27 cellular contexts compared by ENCODE assay signal in the genomic region with DNA sequence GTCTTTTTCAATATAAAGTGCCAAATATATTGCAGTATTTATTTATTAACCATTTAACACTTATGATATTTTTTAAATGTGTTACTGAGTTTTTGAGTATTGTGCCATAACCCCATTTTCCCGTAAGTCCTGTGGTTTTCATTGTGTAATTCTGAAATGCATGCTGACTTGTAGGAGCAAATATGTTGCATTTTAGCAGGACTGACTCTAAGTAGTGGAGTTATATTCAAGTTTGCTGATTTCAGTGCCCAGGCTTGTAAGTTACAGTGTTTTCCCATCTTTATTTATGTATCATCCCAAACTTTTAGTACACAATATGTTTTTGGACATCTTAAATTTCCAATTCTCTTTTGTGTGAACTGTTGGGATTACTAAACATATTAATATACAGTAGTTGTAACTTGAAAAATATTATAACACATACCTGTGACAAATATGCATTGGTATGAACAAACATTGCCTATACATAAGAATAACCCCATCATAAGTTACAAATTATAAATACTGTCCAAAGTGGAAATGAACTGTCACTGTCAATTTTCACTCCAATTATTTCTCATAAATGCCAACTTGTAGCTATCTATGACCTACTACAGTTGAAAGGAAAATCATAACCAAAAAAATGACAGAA.
DNase-seq lines count a peak whose midpoint lies in the region; ATAC-seq and TF ChIP-seq lines count a peak whose summit lies in the region.
"Had no signal": no experiment of that assay in that cellular context is flagged by ENCODE, and none has a peak within 500 bp of the region (broad histone marks: within the 10 kb centered on the region; RNA-seq: fewer than 3 reads in every experiment).

No MANE protein-coding gene starts in this region.

- H3K4me3 ChIP-seq in astrocyte of the spinal cord (ENCODE audit: low read depth, low read length) (no peak overlapping the region), left lung (no peak overlapping the region)
- H3K4me3 ChIP-seq: esophagus muscularis mucosa, GM23338, tibial artery had no signal

- no peaks in the 10 kb centered on the region for H3K27me3 ChIP-seq in left lung
- H3K27me3 ChIP-seq: esophagus muscularis mucosa, tibial artery had no signal

- no peak for TF ChIP-seq CTCF in HFFc6 (IDR thresholded peaks at IDR 0.05)
- TF ChIP-seq CTCF in astrocyte of the spinal cord (IDR thresholded peaks at IDR 0.05; ENCODE audit: low read depth, low read length), result no peak
- no peak for TF ChIP-seq CTCF in left lung (IDR thresholded peaks at IDR 0.05)

- no peaks in the 10 kb centered on the region; the same call in 1 of the 2 replicates for H3K27me3 Mint-ChIP-seq in HFFc6 (ENCODE audit: insufficient read depth)
- H3K27me3 Mint-ChIP-seq: activated CD4-positive, alpha-beta memory T cell treated with anti-CD3 and anti-CD28 coated beads for 36 hours; activated T-cell treated with anti-CD3 and anti-CD28 coated beads, Interleukin-2, amount 50 U/mL, for 24 hours; stimulated activated naive B cell treated with anti-CD40 and anti-IgM and Interleukin-4, amounts not matched to agents 10 μg/mL and 1 μg/mL and 100 μg/mL, for 72 hours; T-cell had no signal

- no peaks in the 10 kb centered on the region for H3K4me1 ChIP-seq in left lung
- H3K4me1 ChIP-seq: esophagus muscularis mucosa, tibial artery had no signal

- no peak overlapping the region for H3K27ac ChIP-seq in left lung
- H3K27ac ChIP-seq: esophagus muscularis mucosa, tibial artery, VCaP had no signal

- no peaks in the 10 kb centered on the region for H3K36me3 ChIP-seq in left lung
- H3K36me3 ChIP-seq: esophagus muscularis mucosa, tibial artery had no signal

- DNase-seq in AG08396 (ENCODE audit: low spot score), result peak; percentile 7
- DNase-seq in HFFc6, result peak; percentile 22
- DNase-seq in astrocyte of the spinal cord (ENCODE audit: low read depth, low spot score), result peak; percentile 38
- peak; percentile 92 for DNase-seq in iris pigment epithelial cell (ENCODE audit: low read depth)
- no peak for DNase-seq in OCI-M2 (lab: John Stamatoyannopoulos, UW; ENCODE audit: unreplicated experiment)
- no peak for DNase-seq in occipital lobe (lab: John Stamatoyannopoulos, UW)
- DNase-seq in left lung, result no peak
- DNase-seq: activated CD4-positive, alpha-beta memory T cell treated with anti-CD3 and anti-CD28 coated beads for 36 hours; activated T-cell treated with anti-CD3 and anti-CD28 coated beads, Interleukin-2, amount 50 U/mL, for 24 hours; central memory CD4-positive, alpha-beta T cell; COR-L47; effector CD4-positive, alpha-beta T cell; hypothalamus; kidney; NCI-H2029; NCI-H446 treated with DMSO at 0.1 percent for 48 hours; stimulated activated CD4-positive, alpha-beta T cell treated with anti-CD3 and anti-CD28 coated beads, Interleukin-15, amount 100 ng/mL, for 24 hours; stimulated activated naive B cell treated with anti-CD40 and anti-IgM and Interleukin-4, amounts not matched to agents 10 μg/mL and 1 μg/mL and 100 μg/mL, for 72 hours; T-cell; tibial artery had no signal

- ATAC-seq in HG03045 (IDR thresholded peaks at IDR 0.05; ENCODE audit: unreplicated experiment) (no peak), left lung (no peak)
- ATAC-seq: activated naive CD4-positive, alpha-beta T cell treated with anti-CD3 and anti-CD28 coated beads, Interleukin-2, amount 50 U/mL, for 72 hours; GM23338; stimulated activated naive B cell treated with anti-CD40 and anti-IgM and Interleukin-4, amounts not matched to agents 10 μg/mL and 1 μg/mL and 100 μg/mL, for 72 hours; T-cell had no signal

- peaks cover 10% of the 10 kb centered on the region for H3K36me3 Mint-ChIP-seq in HFFc6 (ENCODE audit: low read depth)
- H3K36me3 Mint-ChIP-seq: activated CD4-positive, alpha-beta memory T cell treated with anti-CD3 and anti-CD28 coated beads for 36 hours; T-cell had no signal

- H3K4me1 Mint-ChIP-seq in HFFc6 (ENCODE audit: low read depth), result no peaks in the 10 kb centered on the region
- H3K4me1 Mint-ChIP-seq: GM23338, mesothelial cell of epicardium, neural crest cell had no signal

- intact Hi-C loops in left lung (cut with DNase I), result no loop called here

- no peak overlapping the region for H3K27ac Mint-ChIP-seq in HFFc6
- H3K27ac Mint-ChIP-seq: activated CD4-positive, alpha-beta memory T cell treated with anti-CD3 and anti-CD28 coated beads for 36 hours; activated naive CD4-positive, alpha-beta T cell treated with anti-CD3 and anti-CD28 coated beads, Interleukin-2, amount 50 U/mL, for 72 hours; activated T-cell treated with anti-CD3 and anti-CD28 coated beads, Interleukin-2, amount 50 U/mL, for 24 hours; GM23338; mesothelial cell of epicardium; stimulated activated naive B cell treated with anti-CD40 and anti-IgM and Interleukin-4, amounts not matched to agents 10 μg/mL and 1 μg/mL and 100 μg/mL, for 72 hours had no signal

- no peak overlapping the region for H3K4me3 Mint-ChIP-seq in HFFc6
- H3K4me3 Mint-ChIP-seq: activated CD4-positive, alpha-beta memory T cell treated with anti-CD3 and anti-CD28 coated beads for 36 hours; activated T-cell treated with anti-CD3 and anti-CD28 coated beads, Interleukin-2, amount 50 U/mL, for 24 hours; GM23338; mesothelial cell of epicardium; neural crest cell; stimulated activated naive B cell treated with anti-CD40 and anti-IgM and Interleukin-4, amounts not matched to agents 10 μg/mL and 1 μg/mL and 100 μg/mL, for 72 hours; T-cell had no signal

- peaks cover 0 to 16% of the 10 kb centered on the region in 2 donors for H3K9me3 ChIP-seq in left lung

- in situ Hi-C loops in astrocyte of the spinal cord (cut with HindIII; ENCODE audit: low sequenced_read_pairs), result no loop called here

- H3K9me3 Mint-ChIP-seq in HFFc6, result peaks cover 8% of the 10 kb centered on the region; the same call in 1 of the 2 replicates

Comparison
In these comparisons a context has a peak if more than half of its experiments do, and no peak if none do; other contexts are left out.
1. DNase-seq: peak in AG08396 (single experiment), HFFc6 (single experiment), astrocyte of the spinal cord (single experiment) and iris pigment epithelial cell (single experiment); none in OCI-M2 (single experiment), occipital lobe (single experiment) and left lung (0 of 2).